Comparison of ENCODE assay signal across 27 cellular contexts in the genomic region with DNA sequence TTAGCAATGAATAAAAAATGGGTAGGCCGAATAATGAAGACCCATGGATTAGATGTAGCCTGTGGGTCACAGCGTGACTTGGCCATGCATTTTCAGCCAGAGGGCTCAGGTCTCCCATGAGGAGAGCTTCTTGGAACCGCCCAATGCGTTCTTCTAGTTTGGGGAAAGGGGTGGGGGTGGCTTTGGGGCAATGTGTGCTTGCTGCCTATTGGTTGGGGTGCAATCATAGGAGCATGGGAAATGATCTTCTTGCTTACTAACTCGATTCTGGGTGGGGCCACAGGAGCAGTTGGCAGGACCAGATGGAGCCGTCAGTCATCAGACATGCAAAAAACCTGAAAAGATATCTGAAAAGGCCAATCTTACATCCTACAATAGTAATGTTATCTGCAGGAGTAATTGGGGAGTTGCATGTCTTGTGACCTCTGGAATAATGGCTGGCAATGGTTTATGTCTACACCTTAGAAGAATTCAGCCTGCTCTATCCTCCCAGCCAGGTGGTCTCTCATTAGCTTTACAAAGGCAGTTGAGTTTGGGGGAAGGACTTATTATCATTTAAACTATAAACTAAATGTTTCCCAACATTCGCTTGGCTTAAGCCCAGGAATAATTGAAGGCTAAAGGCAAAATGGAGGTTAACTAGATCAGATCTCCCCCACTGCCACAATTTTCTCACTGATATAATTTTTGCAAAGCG.
"Had no signal": no experiment of that assay in that cellular context is flagged by ENCODE, and none has a peak within 500 bp of the region (broad histone marks: within the 10 kb centered on the region; RNA-seq: fewer than 3 reads in every experiment).

No MANE protein-coding gene starts in this region.

- H3K4me3 ChIP-seq: cardiac muscle cell, colonic mucosa, SK-N-MC had no signal

- H3K4me1 Mint-ChIP-seq: activated CD4-positive, alpha-beta T cell treated with anti-CD3 and anti-CD28 coated beads, Interleukin-2, amount 10 ng/mL, durations not matched to agents 24 days and 14 days; activated naive CD8-positive, alpha-beta T cell treated with anti-CD3 and anti-CD28 coated beads for 36 hours; activated T-helper 17 cell treated with anti-CD3 and anti-CD28 coated beads, Interleukin-2, amount 50 U/mL, for 72 hours; central memory CD8-positive, alpha-beta T cell had no signal

- H3K9me3 Mint-ChIP-seq: activated CD4-positive, alpha-beta T cell treated with anti-CD3 and anti-CD28 coated beads, Interleukin-2, amount 10 ng/mL, durations not matched to agents 24 days and 14 days; activated CD8-positive, alpha-beta T cell treated with anti-CD3 and anti-CD28 coated beads for 36 hours; activated naive CD8-positive, alpha-beta T cell treated with anti-CD3 and anti-CD28 coated beads for 36 hours; activated T-cell treated with anti-CD3 and anti-CD28 coated beads, Interleukin-2, amount 50 U/mL, for 72 hours; activated T-helper 17 cell treated with anti-CD3 and anti-CD28 coated beads, Interleukin-2, amount 50 U/mL, for 72 hours; central memory CD8-positive, alpha-beta T cell; T-helper 1 cell treated with Interleukin-12 subunit alpha and Interleukin-12 subunit beta and Interleukin-4 antibody, amounts not matched to agents 30 μg/mL and 1 μg/mL, for 36 hours had no signal

- H3K36me3 ChIP-seq: cardiac muscle cell, colonic mucosa had no signal

- H3K27ac Mint-ChIP-seq: activated CD4-positive, alpha-beta T cell treated with anti-CD3 and anti-CD28 coated beads, Interleukin-2, amount 10 ng/mL, durations not matched to agents 24 days and 14 days; activated CD8-positive, alpha-beta T cell treated with anti-CD3 and anti-CD28 coated beads for 36 hours; activated naive CD8-positive, alpha-beta T cell treated with anti-CD3 and anti-CD28 coated beads for 36 hours; activated T-cell treated with anti-CD3 and anti-CD28 coated beads, Interleukin-2, amount 50 U/mL, for 72 hours; activated T-helper 17 cell treated with anti-CD3 and anti-CD28 coated beads, Interleukin-2, amount 50 U/mL, for 72 hours; T-helper 1 cell treated with Interleukin-12 subunit alpha and Interleukin-12 subunit beta and Interleukin-4 antibody, amounts not matched to agents 30 μg/mL and 1 μg/mL, for 36 hours had no signal

- H3K4me3 Mint-ChIP-seq: activated CD4-positive, alpha-beta T cell treated with anti-CD3 and anti-CD28 coated beads, Interleukin-2, amount 10 ng/mL, durations not matched to agents 24 days and 14 days; activated CD8-positive, alpha-beta T cell treated with anti-CD3 and anti-CD28 coated beads for 36 hours; activated naive CD8-positive, alpha-beta T cell treated with anti-CD3 and anti-CD28 coated beads for 36 hours; activated T-cell treated with anti-CD3 and anti-CD28 coated beads, Interleukin-2, amount 50 U/mL, for 72 hours; activated T-helper 17 cell treated with anti-CD3 and anti-CD28 coated beads, Interleukin-2, amount 50 U/mL, for 72 hours; central memory CD8-positive, alpha-beta T cell; T-helper 1 cell treated with Interleukin-12 subunit alpha and Interleukin-12 subunit beta and Interleukin-4 antibody, amounts not matched to agents 30 μg/mL and 1 μg/mL, for 36 hours had no signal

- H3K4me1 ChIP-seq: colonic mucosa had no signal

- H3K27ac ChIP-seq: cardiac muscle cell, colonic mucosa, SK-N-MC, VCaP had no signal

- H3K9me3 ChIP-seq: colonic mucosa had no signal

- H3K36me3 Mint-ChIP-seq: activated naive CD8-positive, alpha-beta T cell treated with anti-CD3 and anti-CD28 coated beads for 36 hours had no signal

- ATAC-seq: activated CD8-positive, alpha-beta T cell treated with anti-CD3 and anti-CD28 coated beads for 36 hours; activated T-cell treated with anti-CD3 and anti-CD28 coated beads, Interleukin-2, amount 50 U/mL, for 72 hours; activated T-helper 17 cell treated with anti-CD3 and anti-CD28 coated beads, Interleukin-2, amount 50 U/mL, for 72 hours had no signal

- DNase-seq: activated CD4-positive, alpha-beta T cell treated with anti-CD3 and anti-CD28 coated beads, Interleukin-2, amount 10 ng/mL, durations not matched to agents 24 days and 14 days; activated CD4-positive, alpha-beta T cell treated with anti-CD3 and anti-CD28 coated beads, Interleukin-2, amount 50 U/mL, for 4 hours; activated CD8-positive, alpha-beta T cell treated with anti-CD3 and anti-CD28 coated beads for 36 hours; activated effector memory CD4-positive, alpha-beta T cell treated with anti-CD3 and anti-CD28 coated beads, Interleukin-2, amount 50 U/mL, for 16 hours; activated naive CD4-positive, alpha-beta T cell; activated naive CD4-positive, alpha-beta T cell treated with anti-CD3 and anti-CD28 coated beads, Interleukin-2, amount 50 U/mL, for 16 hours; activated naive CD8-positive, alpha-beta T cell treated with anti-CD3 and anti-CD28 coated beads for 36 hours; activated T-cell treated with anti-CD3 and anti-CD28 coated beads, Interleukin-2, amount 50 U/mL, for 1 hour; activated T-cell treated with anti-CD3 and anti-CD28 coated beads, Interleukin-2, amount 50 U/mL, for 72 hours; amniotic stem cell; aorta; colonic mucosa; Karpas-422; NCI-H1105; NCI-H1417 treated with DMSO at 0.1 percent for 48 hours; NCI-H187 treated with DMSO at 0.1 percent for 48 hours; NCI-H2081; NCI-H345; NCI-H524 treated with DMSO at 0.1 percent for 48 hours; NK-92 treated with Interleukin-12 subunit alpha and Interleukin-12 subunit beta, amount 100 ng/mL, for 24 hours; Right ventricle myocardium superior had no signal

- H3K27me3 ChIP-seq: cardiac muscle cell, colonic mucosa had no signal

- H3K27me3 Mint-ChIP-seq: activated T-helper 17 cell treated with anti-CD3 and anti-CD28 coated beads, Interleukin-2, amount 50 U/mL, for 72 hours had no signal
